ENCODE assay signal across 12 cellular contexts in the genomic region with DNA sequence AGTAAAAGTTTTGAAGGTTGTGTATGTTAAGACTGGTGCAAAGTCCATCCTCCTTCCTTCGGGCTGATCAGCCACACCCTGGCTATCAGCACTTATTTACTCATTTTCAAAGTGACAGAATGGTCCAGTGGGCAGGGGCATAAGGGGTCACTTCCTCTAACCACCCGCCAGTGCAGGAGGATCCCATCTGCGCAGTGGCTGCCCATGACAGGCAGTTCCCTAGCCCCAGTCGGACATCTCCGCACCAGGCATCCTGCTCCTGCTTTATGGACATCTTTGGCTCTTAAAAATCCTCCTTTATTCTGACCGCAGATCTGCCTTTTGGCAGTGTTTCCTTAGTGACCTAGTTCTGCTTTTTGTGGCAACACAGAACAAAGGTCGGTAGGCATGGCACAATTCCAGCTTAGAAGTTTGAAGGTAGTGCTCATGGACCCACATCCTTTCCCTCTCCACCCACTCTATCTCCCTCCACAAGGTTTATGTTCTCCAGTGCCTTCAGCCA. TPM values are rescaled to one million over a fixed set of nuclear protein-coding genes. Genes with fewer than 3 reads are reported as not detected.
A peak's percentile ranks its signal among the peaks of the same experiment; 100 is the strongest.
DNase-seq lines count a peak whose midpoint lies in the region; ATAC-seq and TF ChIP-seq lines count a peak whose summit lies in the region.
"Had no signal": no experiment of that assay in that cellular context is flagged by ENCODE, and none has a peak within 500 bp of the region (broad histone marks: within the 10 kb centered on the region; RNA-seq: fewer than 3 reads in every experiment).

No MANE protein-coding gene starts in this region.

- TF ChIP-seq CTCF in breast epithelium (IDR thresholded peaks at IDR 0.05), result no peak
- no peak for TF ChIP-seq CTCF in coronary artery (IDR thresholded peaks at IDR 0.05)

- intact Hi-C loops in breast epithelium (cut with DNase I; ENCODE audit: low total_unique reads), result no loop called here

- H3K9me3 ChIP-seq in breast epithelium, result no peaks in the 10 kb centered on the region

- DNase-seq in SIG-M5 treated with dmso at 0.1 percent for 504 hours (lab: John Stamatoyannopoulos, UW; ENCODE audit: unreplicated experiment) (peak; percentile 45), SIG-M5 (lab: John Stamatoyannopoulos, UW) (no peak), M059J (ENCODE audit: low read depth) (peak; percentile 99), breast epithelium (ENCODE audit: low spot score in 2 of 2) (peak in 1 of 2 donors; percentile 68), coronary artery (ENCODE audit: low spot score) (no peak), NCI-H146 treated with DMSO at 0.1 percent for 48 hours (lab: John Stamatoyannopoulos, UW; ENCODE audit: unreplicated experiment) (no peak)
- no peak for DNase-seq in stimulated activated naive CD8-positive, alpha-beta T cell treated with anti-CD3 and anti-CD28 coated beads, Interleukin-15, amount 100 ng/mL, for 72 hours
- DNase-seq: caudate nucleus, left cardiac atrium, T-helper 1 cell had no signal

- H3K4me3 Mint-ChIP-seq in stimulated activated naive CD8-positive, alpha-beta T cell treated with anti-CD3 and anti-CD28 coated beads, Interleukin-15, amount 100 ng/mL, for 72 hours, result no peak overlapping the region

- H3K27ac ChIP-seq in breast epithelium, result peak overlapping the region; percentile 15 to 43
- H3K27ac ChIP-seq in coronary artery, result no peak overlapping the region
- H3K27ac ChIP-seq: 22Rv1 had no signal

- H3K27me3 Mint-ChIP-seq in stimulated activated naive CD8-positive, alpha-beta T cell treated with anti-CD3 and anti-CD28 coated beads, Interleukin-15, amount 100 ng/mL, for 72 hours, result no peaks in the 10 kb centered on the region

- H3K27me3 ChIP-seq in breast epithelium, result no peaks in the 10 kb centered on the region

- H3K27ac Mint-ChIP-seq in stimulated activated naive CD8-positive, alpha-beta T cell treated with anti-CD3 and anti-CD28 coated beads, Interleukin-15, amount 100 ng/mL, for 72 hours, result no peak overlapping the region

- H3K4me3 ChIP-seq in breast epithelium, result no peak overlapping the region
- no peak overlapping the region for H3K4me3 ChIP-seq in coronary artery

- no peaks in the 10 kb centered on the region for H3K36me3 ChIP-seq in breast epithelium

- H3K9me3 Mint-ChIP-seq in stimulated activated naive CD8-positive, alpha-beta T cell treated with anti-CD3 and anti-CD28 coated beads, Interleukin-15, amount 100 ng/mL, for 72 hours, result no peaks in the 10 kb centered on the region

- no peak for TF ChIP-seq POLR2A in breast epithelium (IDR thresholded peaks at IDR 0.05)

- peak; percentile 16 for ATAC-seq in stimulated activated naive CD8-positive, alpha-beta T cell treated with anti-CD3 and anti-CD28 coated beads, Interleukin-15, amount 100 ng/mL, for 72 hours
- ATAC-seq in GM19455 (IDR thresholded peaks at IDR 0.05; ENCODE audit: unreplicated experiment), result no peak

- H3K4me1 Mint-ChIP-seq in stimulated activated naive CD8-positive, alpha-beta T cell treated with anti-CD3 and anti-CD28 coated beads, Interleukin-15, amount 100 ng/mL, for 72 hours, result peaks cover 75% of the 10 kb centered on the region

- H3K4me1 ChIP-seq in breast epithelium, result peaks cover 2 to 20% of the 10 kb centered on the region in 2 donors

RNA-seq across cellular contexts. Expression of a gene that starts 55.9 kb away (rescaled TPM):
- 27.9 and 34.0 TPM in 2 replicates for total RNA-seq in M059J (2014; rRNA removed; shearing (Covaris generic))
- 10 to 100 TPM; 42.0 to 57.5 (median 48.8) TPM for total RNA-seq in breast epithelium

Comparison
In these comparisons a context has a peak if more than half of its experiments do, and no peak if none do; other contexts are left out.
1. DNase-seq: peak in SIG-M5 treated with dmso at 0.1 percent for 504 hours (single experiment) and M059J (single experiment); none in SIG-M5 (single experiment), stimulated activated naive CD8-positive, alpha-beta T cell treated with anti-CD3 and anti-CD28 coated beads, Interleukin-15, amount 100 ng/mL, for 72 hours (0 of 2), coronary artery (single experiment) and NCI-H146 treated with DMSO at 0.1 percent for 48 hours (single experiment).
2. H3K27ac ChIP-seq: peak in breast epithelium (2 of 2); none in coronary artery (0 of 2).